In the genomic region with DNA sequence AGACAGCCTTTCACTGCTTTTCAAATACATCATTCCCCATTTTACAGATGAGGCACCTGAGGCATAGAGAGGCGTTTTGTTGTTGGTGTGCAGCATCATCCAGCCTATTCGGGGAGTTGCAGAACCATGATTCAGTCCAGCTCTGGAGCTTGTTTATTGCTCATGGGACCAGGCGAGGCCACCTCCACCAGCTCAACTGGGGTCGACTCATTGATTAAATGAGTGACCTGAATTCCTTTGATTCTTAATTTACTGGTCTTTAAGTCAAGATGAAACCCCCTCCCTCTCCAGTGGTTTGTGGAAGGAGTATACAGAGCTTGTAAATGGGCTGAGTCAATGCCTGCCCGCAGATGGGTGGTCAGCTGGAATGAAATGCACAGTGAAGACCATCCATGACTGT, we compare ENCODE assay signal across 28 cellular contexts.
DNase-seq lines count a peak whose midpoint lies in the region; ATAC-seq and TF ChIP-seq lines count a peak whose summit lies in the region.
"Had no signal": no experiment of that assay in that cellular context is flagged by ENCODE, and none has a peak within 500 bp of the region (broad histone marks: within the 10 kb centered on the region; RNA-seq: fewer than 3 reads in every experiment).

No MANE protein-coding gene starts in this region.

- no peaks in the 10 kb centered on the region for H3K36me3 Mint-ChIP-seq in activated CD4-positive, alpha-beta memory T cell treated with anti-CD3 and anti-CD28 coated beads for 36 hours
- H3K36me3 Mint-ChIP-seq in activated CD4-positive, alpha-beta memory T cell treated with anti-CD3 and anti-CD28 coated beads, Interleukin-2, amount 10 ng/mL, durations not matched to agents 7 days and 5 days (ENCODE audit: low read depth) = peaks cover 47% of the 10 kb centered on the region
- H3K36me3 Mint-ChIP-seq in naive thymus-derived CD4-positive, alpha-beta T cell = peaks cover 0 to 23% (median 16%) of the 10 kb centered on the region in 5 donors

- CTCF ChIA-PET in activated CD4-positive, alpha-beta memory T cell treated with anti-CD3 and anti-CD28 coated beads for 36 hours (lab: Charles Lee) = no interaction called here
- CTCF ChIA-PET in activated CD4-positive, alpha-beta memory T cell treated with anti-CD3 and anti-CD28 coated beads, Interleukin-2, amount 10 ng/mL, durations not matched to agents 7 days and 5 days (lab: Charles Lee) = no interaction called here
- CTCF ChIA-PET in naive thymus-derived CD4-positive, alpha-beta T cell (lab: Charles Lee) = no interaction called here

- peak overlapping the region; percentile 29 for H3K27ac Mint-ChIP-seq in activated CD4-positive, alpha-beta memory T cell treated with anti-CD3 and anti-CD28 coated beads for 36 hours
- H3K27ac Mint-ChIP-seq in activated CD4-positive, alpha-beta memory T cell treated with anti-CD3 and anti-CD28 coated beads, Interleukin-2, amount 10 ng/mL, durations not matched to agents 7 days and 5 days = no peak overlapping the region
- peak overlapping the region in 2 of 9 donors; percentile 4 to 45 for H3K27ac Mint-ChIP-seq in naive thymus-derived CD4-positive, alpha-beta T cell
- H3K27ac Mint-ChIP-seq: CD8-positive, alpha-beta T cell; HFFc6 had no signal

- no peaks in the 10 kb centered on the region for H3K9me3 Mint-ChIP-seq in activated CD4-positive, alpha-beta memory T cell treated with anti-CD3 and anti-CD28 coated beads for 36 hours
- no peaks in the 10 kb centered on the region for H3K9me3 Mint-ChIP-seq in activated CD4-positive, alpha-beta memory T cell treated with anti-CD3 and anti-CD28 coated beads, Interleukin-2, amount 10 ng/mL, durations not matched to agents 7 days and 5 days
- H3K9me3 Mint-ChIP-seq in naive thymus-derived CD4-positive, alpha-beta T cell = no peaks in the 10 kb centered on the region
- H3K9me3 Mint-ChIP-seq: CD8-positive, alpha-beta T cell; H9; HFFc6 had no signal

- H3K4me3 ChIP-seq in thoracic aorta = no peak overlapping the region
- H3K4me3 ChIP-seq in naive thymus-derived CD4-positive, alpha-beta T cell (ENCODE audit: low read length) = no peak overlapping the region
- H3K4me3 ChIP-seq: BLaER1, GM12878, GM23248, MG63, PC-9, SJCRH30 had no signal

- H3K9me3 ChIP-seq in thoracic aorta = no peaks in the 10 kb centered on the region
- no peaks in the 10 kb centered on the region for H3K9me3 ChIP-seq in naive thymus-derived CD4-positive, alpha-beta T cell (ENCODE audit: control insufficient read depth in 2 of 3, low read length in 3 of 3)
- H3K9me3 ChIP-seq: BLaER1, Caco-2, MG63, SJCRH30 had no signal

- no peak for TF ChIP-seq CTCF in thoracic aorta (IDR thresholded peaks at IDR 0.05)

- no peak for ATAC-seq in thoracic aorta (ENCODE audit: insufficient number of reproducible peaks, low FRiP score, low read depth)
- no peak for ATAC-seq in naive thymus-derived CD4-positive, alpha-beta T cell
- ATAC-seq: CD8-positive, alpha-beta T cell; GM12878; Right ventricle myocardium inferior had no signal

- H3K36me3 ChIP-seq in thoracic aorta = no peaks in the 10 kb centered on the region
- H3K36me3 ChIP-seq in naive thymus-derived CD4-positive, alpha-beta T cell (ENCODE audit: control insufficient read depth in 2 of 3, insufficient read depth in 3 of 3, low read length in 3 of 3) = no peaks in the 10 kb centered on the region
- H3K36me3 ChIP-seq: MG63, SJCRH30 had no signal

- DNase-seq in activated CD4-positive, alpha-beta memory T cell treated with anti-CD3 and anti-CD28 coated beads for 36 hours = no peak
- DNase-seq in activated CD4-positive, alpha-beta memory T cell treated with anti-CD3 and anti-CD28 coated beads, Interleukin-2, amount 10 ng/mL, durations not matched to agents 7 days and 5 days = no peak
- DNase-seq in ELR (ENCODE audit: low read depth) = peak; percentile 29
- DNase-seq in islet precursor cell = peak; percentile 92
- DNase-seq in thoracic aorta (ENCODE audit: low spot score) = no peak
- DNase-seq in naive thymus-derived CD4-positive, alpha-beta T cell = no peak
- no peak for DNase-seq in NCI-H2196 treated with DMSO at 0.1 percent for 48 hours (lab: John Stamatoyannopoulos, UW; ENCODE audit: unreplicated experiment)
- DNase-seq: Caco-2; CD8-positive, alpha-beta T cell; GDM1; GM23248; H9; HFFc6; KG1; MG63; NCI-H1105 treated with DMSO at 0.1 percent for 48 hours; NCI-H146; NCI-H1930; NCI-H2107; NCI-H446 treated with DMSO at 0.1 percent for 48 hours; NCI-H526; NCI-H82; NK-92 treated with Interleukin-12 subunit alpha and Interleukin-12 subunit beta, amount 100 ng/mL, for 24 hours; PC-9 had no signal

- peaks cover 29 to 56% of the 10 kb centered on the region in 2 donors for H3K4me1 ChIP-seq in thoracic aorta (ENCODE audit: control insufficient read depth in 1 of 2, low read depth in 2 of 2)
- no peaks in the 10 kb centered on the region for H3K4me1 ChIP-seq in naive thymus-derived CD4-positive, alpha-beta T cell (ENCODE audit: control insufficient read depth in 2 of 2, insufficient read depth in 2 of 2, low read length in 2 of 2)
- H3K4me1 ChIP-seq: Caco-2 had no signal

- no peak overlapping the region for H3K4me3 Mint-ChIP-seq in activated CD4-positive, alpha-beta memory T cell treated with anti-CD3 and anti-CD28 coated beads for 36 hours
- H3K4me3 Mint-ChIP-seq in activated CD4-positive, alpha-beta memory T cell treated with anti-CD3 and anti-CD28 coated beads, Interleukin-2, amount 10 ng/mL, durations not matched to agents 7 days and 5 days = no peak overlapping the region
- no peak overlapping the region for H3K4me3 Mint-ChIP-seq in naive thymus-derived CD4-positive, alpha-beta T cell
- H3K4me3 Mint-ChIP-seq: CD8-positive, alpha-beta T cell; H9; HFFc6 had no signal

- intact Hi-C loops in activated CD4-positive, alpha-beta memory T cell treated with anti-CD3 and anti-CD28 coated beads for 36 hours (cut with micrococcal nuclease) = no loop called here
- intact Hi-C loops in naive thymus-derived CD4-positive, alpha-beta T cell (cut with micrococcal nuclease) = no loop called here

- POLR2A ChIA-PET in activated CD4-positive, alpha-beta memory T cell treated with anti-CD3 and anti-CD28 coated beads for 36 hours (lab: Charles Lee) = interaction anchor here (1.0 kb wide), 1 partner anchor 332 kb away, joined by 3 read pairs; no protein-coding TSS in a partner anchor
- POLR2A ChIA-PET in activated CD4-positive, alpha-beta memory T cell treated with anti-CD3 and anti-CD28 coated beads, Interleukin-2, amount 10 ng/mL, durations not matched to agents 7 days and 5 days (lab: Charles Lee) = no interaction called here
- POLR2A ChIA-PET in naive thymus-derived CD4-positive, alpha-beta T cell (lab: Charles Lee) = no interaction called here

- no peaks in the 10 kb centered on the region for H3K27me3 Mint-ChIP-seq in activated CD4-positive, alpha-beta memory T cell treated with anti-CD3 and anti-CD28 coated beads for 36 hours
- H3K27me3 Mint-ChIP-seq in activated CD4-positive, alpha-beta memory T cell treated with anti-CD3 and anti-CD28 coated beads, Interleukin-2, amount 10 ng/mL, durations not matched to agents 7 days and 5 days = no peaks in the 10 kb centered on the region
- H3K27me3 Mint-ChIP-seq in naive thymus-derived CD4-positive, alpha-beta T cell = no peaks in the 10 kb centered on the region

- no peaks in the 10 kb centered on the region for H3K27me3 ChIP-seq in thoracic aorta (replicated peaks; ENCODE audit: insufficient read depth)
- no peaks in the 10 kb centered on the region for H3K27me3 ChIP-seq in naive thymus-derived CD4-positive, alpha-beta T cell (ENCODE audit: control insufficient read depth in 2 of 2, insufficient read depth in 2 of 2, low read length in 2 of 2)
- H3K27me3 ChIP-seq: BLaER1, MG63, SJCRH30 had no signal

- H3K4me1 Mint-ChIP-seq in activated CD4-positive, alpha-beta memory T cell treated with anti-CD3 and anti-CD28 coated beads for 36 hours (ENCODE audit: low read depth) = peaks cover 24% of the 10 kb centered on the region
- peaks cover 20% of the 10 kb centered on the region for H3K4me1 Mint-ChIP-seq in activated CD4-positive, alpha-beta memory T cell treated with anti-CD3 and anti-CD28 coated beads, Interleukin-2, amount 10 ng/mL, durations not matched to agents 7 days and 5 days
- peaks cover 13 to 31% (median 18%) of the 10 kb centered on the region in 7 donors for H3K4me1 Mint-ChIP-seq in naive thymus-derived CD4-positive, alpha-beta T cell

- peak overlapping the region; percentile 3 to 41 for H3K27ac ChIP-seq in thoracic aorta
- H3K27ac ChIP-seq in naive thymus-derived CD4-positive, alpha-beta T cell (ENCODE audit: low read depth, low read length) = no peak overlapping the region
- H3K27ac ChIP-seq: BLaER1, GM23248, PC-9 had no signal

Comparison
In these comparisons a context has a peak if more than half of its experiments do, and no peak if none do; other contexts are left out.
1. DNase-seq: peak in ELR (single experiment) and islet precursor cell (single experiment); none in activated CD4-positive, alpha-beta memory T cell treated with anti-CD3 and anti-CD28 coated beads for 36 hours (single experiment), activated CD4-positive, alpha-beta memory T cell treated with anti-CD3 and anti-CD28 coated beads, Interleukin-2, amount 10 ng/mL, durations not matched to agents 7 days and 5 days (single experiment), thoracic aorta (single experiment), naive thymus-derived CD4-positive, alpha-beta T cell (0 of 9) and NCI-H2196 treated with DMSO at 0.1 percent for 48 hours (single experiment).